Comparison of ENCODE assay signal across 10 cellular contexts in genomic region chr1:117537291-117537920, GRCh38.
A peak's percentile ranks its signal among the peaks of the same experiment; 100 is the strongest.
DNase-seq lines count a peak whose midpoint lies in the region; ATAC-seq and TF ChIP-seq lines count a peak whose summit lies in the region.
"Had no signal": no experiment of that assay in that cellular context is flagged by ENCODE, and none has a peak within 500 bp of the region (broad histone marks: within the 10 kb centered on the region; RNA-seq: fewer than 3 reads in every experiment).

No MANE protein-coding gene starts in this region.

- no peak overlapping the region for H3K27ac ChIP-seq in breast epithelium
- H3K27ac ChIP-seq in osteoblast (ENCODE audit: low read depth, low read length) = no peak overlapping the region

- TF ChIP-seq CTCF in breast epithelium (IDR thresholded peaks at IDR 0.05) (peak; percentile 18 to 48 (median 26)), osteoblast (IDR thresholded peaks at IDR 0.05; ENCODE audit: extremely low read depth, low read depth, low read length) (no peak)

- no peak for ATAC-seq in GM18867 (IDR thresholded peaks at IDR 0.05; ENCODE audit: unreplicated experiment)
- ATAC-seq: activated CD8-positive, alpha-beta T cell treated with anti-CD3 and anti-CD28 coated beads for 36 hours had no signal

- H3K79me2 ChIP-seq in osteoblast (ENCODE audit: insufficient read depth, low read length) = no peaks in the 10 kb centered on the region

- no peaks in the 10 kb centered on the region for H3K9me3 ChIP-seq in breast epithelium
- no peaks in the 10 kb centered on the region for H3K9me3 ChIP-seq in osteoblast (ENCODE audit: low read depth, low read length)

- intact Hi-C loops in breast epithelium (cut with DNase I; ENCODE audit: low total_unique reads) = loop anchor here (10.0 kb wide), 1 partner anchor 217 kb away; no protein-coding TSS in a partner anchor

- H2AFZ ChIP-seq in osteoblast (ENCODE audit: low read length) = no peak overlapping the region

- H3K4me1 ChIP-seq in breast epithelium (no peaks in the 10 kb centered on the region), osteoblast (ENCODE audit: insufficient read depth, low read length) (peaks cover 7% of the 10 kb centered on the region)

- peak; percentile 67 for DNase-seq in ELF-1 (ENCODE audit: low read depth, low spot score)
- peak; percentile 71 to 75 for DNase-seq in breast epithelium (ENCODE audit: low spot score in 2 of 2)
- DNase-seq in osteoblast (ENCODE audit: insufficient read length, low spot score, missing footprints) = peak; percentile 30
- DNase-seq in activated effector memory CD4-positive, alpha-beta T cell treated with Interleukin-2 at 50 U/mL for 16 hours = no peak
- no peak for DNase-seq in medulla oblongata (ENCODE audit: extremely low spot score)
- DNase-seq: activated CD8-positive, alpha-beta T cell treated with anti-CD3 and anti-CD28 coated beads for 36 hours; mesenchymal stem cell; stimulated activated CD4-positive, alpha-beta T cell treated with anti-CD3 and anti-CD28 coated beads, Interleukin-12 subunit alpha, Interleukin-12 subunit beta, amount 100 ng/mL, for 4 hours had no signal

- TF ChIP-seq RAD21 in Ishikawa (IDR thresholded peaks at IDR 0.05; ENCODE audit: low read depth) = 0 out of 2 replicates have a peak, but pooled peaks have one; percentile 14

- H3K36me3 ChIP-seq in breast epithelium (no peaks in the 10 kb centered on the region), osteoblast (ENCODE audit: insufficient read depth, low read length) (no peaks in the 10 kb centered on the region)

- H3K4me2 ChIP-seq in osteoblast (ENCODE audit: insufficient read depth, low read length) = no peak overlapping the region

- H3K27me3 ChIP-seq in breast epithelium (no peaks in the 10 kb centered on the region), osteoblast (ENCODE audit: insufficient read depth, low read length) (peaks cover 4% of the 10 kb centered on the region)

- no peak overlapping the region for H3K4me3 ChIP-seq in breast epithelium
- H3K4me3 ChIP-seq in osteoblast (ENCODE audit: insufficient read depth, low read length) = no peak overlapping the region

- no peak for TF ChIP-seq POLR2A in breast epithelium (IDR thresholded peaks at IDR 0.05)

- TF ChIP-seq EP300 in Ishikawa (IDR thresholded peaks at IDR 0.05; ENCODE audit: borderline replicate concordance) = no peak

- no peaks in the 10 kb centered on the region for H4K20me1 ChIP-seq in osteoblast (ENCODE audit: insufficient read depth, low read length)

TF ChIP-seq in Ishikawa, 13 proteins besides CTCF, POLR2A, EP300 and RAD21:
- TF ChIP-seq MAX (IDR thresholded peaks at IDR 0.05) (no peak), REST (IDR thresholded peaks at IDR 0.05; ENCODE audit: low read depth) (peak; percentile 74)

Comparison
In these comparisons a context has a peak if more than half of its experiments do, and no peak if none do; other contexts are left out.
1. DNase-seq: peak in ELF-1 (single experiment), breast epithelium (2 of 2) and osteoblast (single experiment); none in activated effector memory CD4-positive, alpha-beta T cell treated with Interleukin-2 at 50 U/mL for 16 hours (single experiment) and medulla oblongata (single experiment).